In genomic region chr1:186304982-186305949, GRCh38 we compare ENCODE assay signal across 1 cellular context.
TF ChIP-seq lines count a peak whose summit lies in the region.

No MANE protein-coding gene starts in this region.

TF ChIP-seq in IMR-90, 13 proteins besides CTCF, POLR2A, EP300 and RAD21 (continued from another document):
- TF ChIP-seq USF2 (IDR thresholded peaks at IDR 0.05; ENCODE audit: low read depth, low read length) (no peak), MXI1 (IDR thresholded peaks at IDR 0.05; ENCODE audit: borderline replicate concordance, low read depth, low read length) (no peak), MAFK (IDR thresholded peaks at IDR 0.05; ENCODE audit: low read depth, low read length) (no peak), MAZ (IDR thresholded peaks at IDR 0.05; ENCODE audit: borderline replicate concordance, low read depth, low read length) (no peak), RFX5 (IDR thresholded peaks at IDR 0.05; ENCODE audit: low read depth, low read length) (no peak), ELK1 (IDR thresholded peaks at IDR 0.05; ENCODE audit: borderline replicate concordance, low read depth, low read length) (no peak), NFE2L2 (IDR thresholded peaks at IDR 0.05; ENCODE audit: low read depth, low read length) (no peak), BHLHE40 (IDR thresholded peaks at IDR 0.05; ENCODE audit: low read depth, low read length) (no peak), FOS (IDR thresholded peaks at IDR 0.05; ENCODE audit: low read depth, low read length) (no peak), CHD1 (IDR thresholded peaks at IDR 0.05; ENCODE audit: low read depth, low read length) (no peak)
